1 cellular context compared by ENCODE assay signal in genomic region chr17:35141681-35142466, GRCh38.
TF ChIP-seq lines count a peak whose summit lies in the region.

TSS of gene NLE1 (minus strand) at chr17:35142303. CDS start at chr17:35142275, 28 bp downstream.

TF ChIP-seq in HepG2, 621 proteins besides CTCF, POLR2A, EP300 and RAD21 (continued from another document and continues in another):
- TF ChIP-seq KIAA2018 (CRISPR knock-in tag; IDR thresholded peaks at IDR 0.05; ENCODE audit: borderline replicate concordance), result no peak
- peak; percentile 88 for TF ChIP-seq KMT2A (CRISPR knock-in tag; IDR thresholded peaks at IDR 0.05)
- peak; percentile 71; the same call in 1 of the 2 replicates for TF ChIP-seq ERF (CRISPR knock-in tag; IDR thresholded peaks at IDR 0.05)
- TF ChIP-seq SRY (CRISPR knock-in tag; IDR thresholded peaks at IDR 0.05), result 0 out of 2 replicates have a peak, but pooled peaks have one; percentile 67
- peak; percentile 87 for TF ChIP-seq ZGPAT (CRISPR knock-in tag; IDR thresholded peaks at IDR 0.05)
- TF ChIP-seq NFKBIZ (CRISPR knock-in tag; IDR thresholded peaks at IDR 0.05), result peak; percentile 66; the same call in 1 of the 2 replicates
- peak; percentile 50 for TF ChIP-seq CBX1 (IDR thresholded peaks at IDR 0.05; ENCODE audit: low read depth)
- peak; percentile 87 for TF ChIP-seq TGIF2 (CRISPR knock-in tag; IDR thresholded peaks at IDR 0.05)
- 0 out of 2 replicates have a peak, but pooled peaks have one; percentile 45 for TF ChIP-seq GZF1 (CRISPR knock-in tag; IDR thresholded peaks at IDR 0.05)
- TF ChIP-seq ZNF615 (CRISPR knock-in tag; IDR thresholded peaks at IDR 0.05; ENCODE audit: borderline replicate concordance), result no peak
- peak; percentile 28; the same call in 1 of the 2 replicates for TF ChIP-seq ZNF629 (CRISPR knock-in tag; conservative IDR thresholded peaks at IDR 0.05)
- TF ChIP-seq ATF5 (CRISPR knock-in tag; IDR thresholded peaks at IDR 0.05; ENCODE audit: low read depth), result 0 out of 2 replicates have a peak, but pooled peaks have one; percentile 67
- TF ChIP-seq PBX3 (CRISPR knock-in tag; IDR thresholded peaks at IDR 0.05; ENCODE audit: borderline replicate concordance), result no peak
- TF ChIP-seq ZFP62 (CRISPR knock-in tag; IDR thresholded peaks at IDR 0.05), result no peak
- peak; percentile 88 for TF ChIP-seq KDM3A (CRISPR knock-in tag; IDR thresholded peaks at IDR 0.05; ENCODE audit: low read depth)
- TF ChIP-seq E2F5 (CRISPR knock-in tag; conservative IDR thresholded peaks at IDR 0.05), result 0 out of 2 replicates have a peak, but pooled peaks have one; percentile 52
- TF ChIP-seq SYNCRIP (IDR thresholded peaks at IDR 0.05; ENCODE audit: insufficient read depth, low read depth, low read length), result no peak
- peak; percentile 95 for TF ChIP-seq XRCC5 (optimal IDR thresholded peaks at IDR 0.05; ENCODE audit: low read length)
- peak; percentile 49; the same call in 1 of the 2 replicates for TF ChIP-seq MED13 (CRISPR knock-in tag; IDR thresholded peaks at IDR 0.05)
- peak; percentile 59; the same call in 1 of the 2 replicates for TF ChIP-seq HOMEZ (CRISPR knock-in tag; IDR thresholded peaks at IDR 0.05; ENCODE audit: low read depth)
- TF ChIP-seq CREB3 (CRISPR knock-in tag; IDR thresholded peaks at IDR 0.05), result no peak
- 0 out of 2 replicates have a peak, but pooled peaks have one; percentile 31 for TF ChIP-seq EED (CRISPR knock-in tag; IDR thresholded peaks at IDR 0.05)
- TF ChIP-seq ARNT2 (CRISPR knock-in tag; IDR thresholded peaks at IDR 0.05; ENCODE audit: low read depth), result peak; percentile 87
- TF ChIP-seq BCLAF1 (IDR thresholded peaks at IDR 0.05), result no peak
- peak; percentile 72; the same call in 1 of the 2 replicates for TF ChIP-seq TSC22D2 (CRISPR knock-in tag; IDR thresholded peaks at IDR 0.05; ENCODE audit: borderline replicate concordance)
- no peak for TF ChIP-seq THAP8 (CRISPR knock-in tag; IDR thresholded peaks at IDR 0.05; ENCODE audit: borderline replicate concordance)
- TF ChIP-seq ZNF264 (CRISPR knock-in tag; IDR thresholded peaks at IDR 0.05), result no peak
- no peak for TF ChIP-seq ELF4 (CRISPR knock-in tag; IDR thresholded peaks at IDR 0.05; ENCODE audit: borderline replicate concordance)
- TF ChIP-seq SIX4 (CRISPR knock-in tag; IDR thresholded peaks at IDR 0.05), result no peak; the same call in none of the 2 replicates
- peak; percentile 69; the same call in 1 of the 2 replicates for TF ChIP-seq HES4 (CRISPR knock-in tag; IDR thresholded peaks at IDR 0.05; ENCODE audit: borderline replicate concordance)
- TF ChIP-seq ZNF431 (CRISPR knock-in tag; IDR thresholded peaks at IDR 0.05; ENCODE audit: borderline replicate concordance, low read depth), result no peak
- TF ChIP-seq ZNF530 (CRISPR knock-in tag; IDR thresholded peaks at IDR 0.05; ENCODE audit: low read depth), result no peak
- TF ChIP-seq ZNF800 (CRISPR knock-in tag; IDR thresholded peaks at IDR 0.05), result no peak
- TF ChIP-seq ZNF205 (CRISPR knock-in tag; IDR thresholded peaks at IDR 0.05), result peak; percentile 79
- TF ChIP-seq ZNF20 (CRISPR knock-in tag; IDR thresholded peaks at IDR 0.05), result 0 out of 2 replicates have a peak, but pooled peaks have one; percentile 54
- no peak for TF ChIP-seq NCOA5 (CRISPR knock-in tag; IDR thresholded peaks at IDR 0.05)
- no peak for TF ChIP-seq ZNF282 (IDR thresholded peaks at IDR 0.05; ENCODE audit: partially characterized antibody)
- TF ChIP-seq MATR3 (CRISPR knock-in tag; IDR thresholded peaks at IDR 0.05), result no peak
- peak; percentile 89 for TF ChIP-seq ZNF235 (CRISPR knock-in tag; IDR thresholded peaks at IDR 0.05; ENCODE audit: borderline replicate concordance)
